ENCODE assay signal across 10 cellular contexts in the genomic region with DNA sequence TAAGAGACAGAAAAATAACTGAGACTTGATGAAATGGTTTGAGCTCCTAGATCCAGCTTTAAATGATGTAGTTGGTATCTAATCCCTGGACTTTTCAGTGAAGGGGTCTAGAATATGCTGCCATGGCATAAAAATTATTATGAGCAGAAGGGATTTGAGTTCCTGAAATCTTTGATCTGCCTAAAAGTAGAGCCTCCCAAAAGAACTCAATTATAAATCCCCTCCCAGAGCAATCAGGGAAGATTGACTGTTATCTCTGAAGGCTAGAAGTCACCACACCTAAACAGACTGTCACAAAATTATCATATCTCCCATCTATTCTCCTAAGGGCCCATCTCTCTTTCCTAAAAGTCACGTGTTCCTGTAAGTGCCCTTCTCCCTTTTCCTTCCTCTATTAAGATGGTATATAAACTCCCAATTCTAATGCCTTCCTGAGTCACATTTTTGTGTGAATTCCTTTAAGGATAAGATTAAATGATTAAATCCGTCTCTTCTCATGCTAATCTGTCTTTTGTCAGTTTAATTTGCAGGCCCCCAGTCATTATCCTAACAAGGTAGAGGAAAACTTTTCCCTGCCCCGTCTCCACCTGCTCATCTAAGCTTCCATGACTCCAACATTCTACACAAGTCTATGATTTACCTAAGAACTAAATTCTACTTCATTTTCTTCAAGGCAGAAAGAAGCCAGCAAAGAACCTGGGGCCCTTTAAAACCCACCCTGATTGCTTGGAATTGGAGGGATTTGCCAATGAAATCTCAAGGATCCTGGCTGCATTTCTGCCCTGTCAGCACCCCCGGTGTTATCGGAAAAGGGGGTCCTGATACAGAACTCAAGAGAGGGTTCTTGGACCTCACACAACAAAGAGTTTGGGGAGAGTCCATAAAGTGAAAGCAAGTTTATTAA. TPM values are rescaled to one million over a fixed set of nuclear protein-coding genes. Genes with fewer than 3 reads are reported as not detected.
DNase-seq lines count a peak whose midpoint lies in the region; ATAC-seq and TF ChIP-seq lines count a peak whose summit lies in the region.
"Had no signal": no experiment of that assay in that cellular context is flagged by ENCODE, and none has a peak within 500 bp of the region (broad histone marks: within the 10 kb centered on the region; RNA-seq: fewer than 3 reads in every experiment).

No MANE protein-coding gene starts in this region.

- no peak for ATAC-seq in psoas muscle

- no peaks in the 10 kb centered on the region for H3K27me3 ChIP-seq in BLaER1
- H3K27me3 ChIP-seq in PC-9 (ENCODE audit: insufficient read depth, low read depth), result no peaks in the 10 kb centered on the region
- H3K27me3 ChIP-seq in endodermal cell (ENCODE audit: control insufficient read depth, insufficient read depth, low read length, poor library complexity, severe bottlenecking), result no peaks in the 10 kb centered on the region
- H3K27me3 ChIP-seq in psoas muscle (ENCODE audit: insufficient read depth in 3 of 3, low read length in 2 of 3), result no peaks in the 10 kb centered on the region

- H3K4me2 ChIP-seq in BLaER1 (peak overlapping the region; percentile 79), PC-9 (peak overlapping the region; percentile 84)

- peak overlapping the region; percentile 80 for H3K27ac Mint-ChIP-seq in endodermal cell
- H3K27ac Mint-ChIP-seq: activated naive CD4-positive, alpha-beta T cell treated with anti-CD3 and anti-CD28 coated beads, Interleukin-2, amount 10 ng/mL, durations not matched to agents 7 days and 5 days had no signal

- H3K36me3 ChIP-seq in BLaER1 (no peaks in the 10 kb centered on the region), PC-9 (ENCODE audit: low read depth) (no peaks in the 10 kb centered on the region), endodermal cell (ENCODE audit: control insufficient read depth, insufficient read depth, low read length) (no peaks in the 10 kb centered on the region), psoas muscle (ENCODE audit: insufficient read depth in 1 of 2, low read depth in 1 of 2) (no peaks in the 10 kb centered on the region)

- H4K20me1 ChIP-seq in BLaER1, result no peaks in the 10 kb centered on the region
- no peaks in the 10 kb centered on the region for H4K20me1 ChIP-seq in PC-9 (ENCODE audit: insufficient read depth)

- H3K4me1 ChIP-seq in BLaER1 (peaks cover 84% of the 10 kb centered on the region), PC-9 (replicated peaks; ENCODE audit: insufficient read depth) (peaks cover 41% of the 10 kb centered on the region), endodermal cell (ENCODE audit: control insufficient read depth, insufficient read depth, low read length) (peaks cover 18% of the 10 kb centered on the region), psoas muscle (peaks cover 10% of the 10 kb centered on the region)

- no peaks in the 10 kb centered on the region for H3K27me3 Mint-ChIP-seq in endodermal cell (ENCODE audit: insufficient read depth)

- DNase-seq in PC-9 (no peak), endodermal cell (peak; percentile 63), psoas muscle (no peak), NCI-H1417 treated with DMSO at 0.1 percent for 48 hours (lab: John Stamatoyannopoulos, UW) (no peak), NCI-H2029 treated with DMSO at 0.1 percent for 48 hours (lab: John Stamatoyannopoulos, UW) (no peak), NOMO-1 treated with dmso at 0.1 percent for 144 hours (lab: John Stamatoyannopoulos, UW; ENCODE audit: unreplicated experiment) (no peak)
- DNase-seq in stimulated activated naive CD4-positive, alpha-beta T cell treated with Interleukin-2 at 50 U/mL for 16 hours (lab: John Stamatoyannopoulos, UW), result no peak
- DNase-seq: activated naive CD4-positive, alpha-beta T cell treated with anti-CD3 and anti-CD28 coated beads, Interleukin-2, amount 10 ng/mL, durations not matched to agents 7 days and 5 days had no signal

- CTCF ChIA-PET in PC-9 (lab: Charles Lee), result interaction anchor here (0.5 kb wide), 1 partner anchor 77 kb away, joined by 11 read pairs; no protein-coding TSS in a partner anchor

- intact Hi-C loops in PC-9 (cut with micrococcal nuclease; ENCODE audit: unreplicated experiment) (no loop called here), psoas muscle (cut with DNase I) (no loop called here)

- H3K9me3 Mint-ChIP-seq in endodermal cell, result no peaks in the 10 kb centered on the region
- H3K9me3 Mint-ChIP-seq: activated naive CD4-positive, alpha-beta T cell treated with anti-CD3 and anti-CD28 coated beads, Interleukin-2, amount 10 ng/mL, durations not matched to agents 7 days and 5 days had no signal

- BruUV-seq in PC-9 (replicated peaks; lab: Mats Ljungman, UMichigan), result TSS peak; percentile 85

- no peaks in the 10 kb centered on the region for H3K79me2 ChIP-seq in PC-9 (ENCODE audit: low read depth)

- no peaks in the 10 kb centered on the region for H3K36me3 Mint-ChIP-seq in endodermal cell (ENCODE audit: low read depth)
- H3K36me3 Mint-ChIP-seq: activated naive CD4-positive, alpha-beta T cell treated with anti-CD3 and anti-CD28 coated beads, Interleukin-2, amount 10 ng/mL, durations not matched to agents 7 days and 5 days had no signal

- TF ChIP-seq CTCF in PC-9 (conservative IDR thresholded peaks at IDR 0.05) (no peak), endodermal cell (conservative IDR thresholded peaks at IDR 0.05) (no peak), psoas muscle (IDR thresholded peaks at IDR 0.05) (no peak)

- peak overlapping the region; percentile 14; the same call in 1 of the 2 replicates for H3K27ac ChIP-seq in BLaER1
- peak overlapping the region; percentile 93 for H3K27ac ChIP-seq in PC-9
- no peak overlapping the region for H3K27ac ChIP-seq in endodermal cell (ENCODE audit: low read depth, low read length)
- peak overlapping the region; percentile 72 for H3K27ac ChIP-seq in psoas muscle
- H3K27ac ChIP-seq: C4-2B had no signal

- WGBS in endodermal cell (ENCODE audit: insufficient coverage in 1 of 2, insufficient read length in 1 of 2), 2 experiments, result 28 to 36% methylated on average over 4 to 5 of the region's 5 CpGs
- 75 to 79% (median 75%) methylated on average over 5 of the region's 5 CpGs for WGBS in psoas muscle, 3 donors

- 0 out of 2 replicates have a peak overlapping the region, but pooled peaks have one; percentile 31 for H2AFZ ChIP-seq in PC-9

- peaks cover 33% of the 10 kb centered on the region; the same call in 1 of the 2 replicates for H3F3A ChIP-seq in PC-9 (ENCODE audit: insufficient read depth, low read depth)

- H3K9me2 ChIP-seq in PC-9 (ENCODE audit: insufficient read depth), result no peaks in the 10 kb centered on the region

- no peak overlapping the region for H3K9ac ChIP-seq in BLaER1
- no peak overlapping the region for H3K9ac ChIP-seq in endodermal cell (ENCODE audit: extremely low read depth, low read length, poor library complexity, severe bottlenecking)

- H3K4me3 ChIP-seq in BLaER1 (no peak overlapping the region), PC-9 (0 out of 2 replicates have a peak overlapping the region, but pooled peaks have one; percentile 43), endodermal cell (ENCODE audit: low read length) (no peak overlapping the region), psoas muscle (no peak overlapping the region)

- H3K4me1 Mint-ChIP-seq in endodermal cell, result peaks cover 46% of the 10 kb centered on the region

- no peak overlapping the region for H3K4me3 Mint-ChIP-seq in endodermal cell
- H3K4me3 Mint-ChIP-seq: activated naive CD4-positive, alpha-beta T cell treated with anti-CD3 and anti-CD28 coated beads, Interleukin-2, amount 10 ng/mL, durations not matched to agents 7 days and 5 days had no signal

- H3K9me3 ChIP-seq in BLaER1 (no peaks in the 10 kb centered on the region), PC-9 (ENCODE audit: insufficient read depth, low read depth) (no peaks in the 10 kb centered on the region), endodermal cell (ENCODE audit: control insufficient read depth, low read length) (no peaks in the 10 kb centered on the region), psoas muscle (no peaks in the 10 kb centered on the region)

- POLR2A ChIA-PET in PC-9 (lab: Charles Lee; ENCODE audit: unreplicated experiment), result interaction anchor here (0.5 to 1.5 kb wide), 5 partner anchors 22 to 255 kb away, joined by 5 to 11 read pairs (median 8); a partner anchor contains a TSS

RNA-seq across cellular contexts. Expression of a gene that starts 47.1 kb away (rescaled TPM):
- total RNA-seq in PC-9 (2021), result 19.9 and 23.2 TPM in 2 replicates
- 10 to 100 TPM; 51.0 to 52.6 TPM for total RNA-seq in endodermal cell
- polyA plus RNA-seq in endodermal cell (2013, experiment 1 of 2), result 26.9 TPM
- polyA plus RNA-seq in endodermal cell (2013, experiment 2 of 2), result 29.1 TPM
- total RNA-seq in psoas muscle, result 10 to 100 TPM in 2 of 4 donors, 1 to 10 TPM in 2; 7.3 to 13.4 (median 8.9) TPM
- 1 to 10 TPM; 3.0 to 5.5 (median 4.3) TPM for polyA plus RNA-seq in psoas muscle
